Comparison of ENCODE assay signal across 8 cellular contexts in genomic region chr11:2892215-2893020, GRCh38. TPM values are rescaled to one million over a fixed set of nuclear protein-coding genes. Genes with fewer than 3 reads are reported as not detected.
A peak's percentile ranks its signal among the peaks of the same experiment; 100 is the strongest.
DNase-seq lines count a peak whose midpoint lies in the region; ATAC-seq and TF ChIP-seq lines count a peak whose summit lies in the region.

No MANE protein-coding gene starts in this region.

- no peaks in the 10 kb centered on the region for H3K36me3 ChIP-seq in liver (ENCODE audit: control insufficient read depth in 4 of 4, insufficient read depth in 3 of 4, low read depth in 1 of 4, low read length in 3 of 4)

- no peak overlapping the region for H3K9ac ChIP-seq in liver (ENCODE audit: low read depth in 1 of 2, low read length in 2 of 2)

- peaks cover 37% of the 10 kb centered on the region for H3K4me1 Mint-ChIP-seq in dendritic cell treated with granulocyte-macrophage colony-stimulating factor and Interleukin-4, amounts not matched to agents 40 ng/mL and 50 ng/mL, for 4 days (ENCODE audit: low read depth)

- DNase-seq in activated gamma-delta T cell treated with Interleukin-2 at 50 U/mL for 16 hours: peak; percentile 53
- DNase-seq in activated gamma-delta T cell (lab: John Stamatoyannopoulos, UW): no peak
- peak; percentile 39 for DNase-seq in NCI-H1694 treated with DMSO at 0.1 percent for 48 hours (lab: John Stamatoyannopoulos, UW)
- DNase-seq in activated CD4-positive, CD25-positive, alpha-beta regulatory T cell treated with anti-CD3 and anti-CD28 coated beads, Interleukin-2, amount 50 U/mL, for 72 hours: peak; percentile 71
- DNase-seq in stimulated activated CD8-positive, alpha-beta memory T cell treated with anti-CD3 and anti-CD28 coated beads, Interleukin-15, amount 100 ng/mL, for 1 hour (ENCODE audit: low read depth): peak; percentile 27

- H3K27ac ChIP-seq in liver (ENCODE audit: low read depth in 1 of 2, low read length in 2 of 2): peak overlapping the region; percentile 37 to 66

- intact Hi-C loops in dendritic cell treated with granulocyte-macrophage colony-stimulating factor and Interleukin-4, amounts not matched to agents 40 ng/mL and 50 ng/mL, for 4 days (cut with micrococcal nuclease): loop anchor here (5.0 kb wide), 1 partner anchor 445 kb away; the partner anchor contains the start of gene KCNQ1

- no peaks in the 10 kb centered on the region for H3K36me3 Mint-ChIP-seq in dendritic cell treated with granulocyte-macrophage colony-stimulating factor and Interleukin-4, amounts not matched to agents 40 ng/mL and 50 ng/mL, for 4 days (ENCODE audit: low read depth)

- no peaks in the 10 kb centered on the region for H3K9me3 Mint-ChIP-seq in dendritic cell treated with granulocyte-macrophage colony-stimulating factor and Interleukin-4, amounts not matched to agents 40 ng/mL and 50 ng/mL, for 4 days

- 7% methylated on average over 36 of the region's 36 CpGs for WGBS in liver

- peak overlapping the region in 2 of 3 donors; percentile 1 to 21 for H3K4me3 ChIP-seq in liver (ENCODE audit: low read depth in 1 of 3, low read length in 3 of 3)

- peak overlapping the region; percentile 63 for H3K4me3 Mint-ChIP-seq in dendritic cell treated with granulocyte-macrophage colony-stimulating factor and Interleukin-4, amounts not matched to agents 40 ng/mL and 50 ng/mL, for 4 days

- H3K27ac Mint-ChIP-seq in dendritic cell treated with granulocyte-macrophage colony-stimulating factor and Interleukin-4, amounts not matched to agents 40 ng/mL and 50 ng/mL, for 4 days: peak overlapping the region; percentile 46

- H3K9me3 ChIP-seq in liver (ENCODE audit: control insufficient read depth in 4 of 4, low read length in 3 of 4): no peaks in the 10 kb centered on the region

- H3K27me3 ChIP-seq in liver (ENCODE audit: control insufficient read depth in 4 of 4, insufficient read depth in 4 of 4, low read length in 3 of 4): no peaks in the 10 kb centered on the region

- TF ChIP-seq CTCF in liver (IDR thresholded peaks at IDR 0.05; ENCODE audit: low read depth, low read length, missing input control): peak; percentile 64

- ATAC-seq in HG03521 (IDR thresholded peaks at IDR 0.05; ENCODE audit: unreplicated experiment): no peak

- TF ChIP-seq RAD21 in liver (IDR thresholded peaks at IDR 0.05): peak; percentile 68 to 80

- H3K4me1 ChIP-seq in liver (ENCODE audit: control insufficient read depth in 4 of 4, insufficient read depth in 4 of 4, low read length in 3 of 4): peaks cover 12 to 23% (median 16%) of the 10 kb centered on the region in 4 donors

- H3K27me3 Mint-ChIP-seq in dendritic cell treated with granulocyte-macrophage colony-stimulating factor and Interleukin-4, amounts not matched to agents 40 ng/mL and 50 ng/mL, for 4 days: peaks cover 44% of the 10 kb centered on the region

TF ChIP-seq in liver, 16 proteins besides CTCF, POLR2A, EP300 and RAD21:
- TF ChIP-seq GABPA (IDR thresholded peaks at IDR 0.05 in 1 of 2, conservative IDR thresholded peaks at IDR 0.05 in 1 of 2): no peak
- no peak for TF ChIP-seq FOXA1 (IDR thresholded peaks at IDR 0.05)
- peak; percentile 4 for TF ChIP-seq NR2F2 (IDR thresholded peaks at IDR 0.05)
TF ChIP-seq in liver: peak in this region for 1.

RNA-seq across cellular contexts. Expression of gene CDKN1C, which starts 6.8 kb away (rescaled TPM):
- 10 to 100 TPM in 1 of 2 donors, 1 to 10 TPM in 1; 2.6 to 10.2 TPM for total RNA-seq in liver
- 1 to 10 TPM; 2.7 to 4.3 TPM for polyA plus RNA-seq in liver

RNA-seq across cellular contexts. Expression of gene PHLDA2, which starts 36.8 kb away (rescaled TPM):
- under 1 TPM in 1 of 2 donors, not detected in 1; 0.23 TPM for total RNA-seq in liver
- 1 to 10 TPM in 1 of 2 donors, under 1 TPM in 1; 0.99 to 1.4 TPM for polyA plus RNA-seq in liver
